11 cellular contexts compared by ENCODE assay signal in the genomic region with DNA sequence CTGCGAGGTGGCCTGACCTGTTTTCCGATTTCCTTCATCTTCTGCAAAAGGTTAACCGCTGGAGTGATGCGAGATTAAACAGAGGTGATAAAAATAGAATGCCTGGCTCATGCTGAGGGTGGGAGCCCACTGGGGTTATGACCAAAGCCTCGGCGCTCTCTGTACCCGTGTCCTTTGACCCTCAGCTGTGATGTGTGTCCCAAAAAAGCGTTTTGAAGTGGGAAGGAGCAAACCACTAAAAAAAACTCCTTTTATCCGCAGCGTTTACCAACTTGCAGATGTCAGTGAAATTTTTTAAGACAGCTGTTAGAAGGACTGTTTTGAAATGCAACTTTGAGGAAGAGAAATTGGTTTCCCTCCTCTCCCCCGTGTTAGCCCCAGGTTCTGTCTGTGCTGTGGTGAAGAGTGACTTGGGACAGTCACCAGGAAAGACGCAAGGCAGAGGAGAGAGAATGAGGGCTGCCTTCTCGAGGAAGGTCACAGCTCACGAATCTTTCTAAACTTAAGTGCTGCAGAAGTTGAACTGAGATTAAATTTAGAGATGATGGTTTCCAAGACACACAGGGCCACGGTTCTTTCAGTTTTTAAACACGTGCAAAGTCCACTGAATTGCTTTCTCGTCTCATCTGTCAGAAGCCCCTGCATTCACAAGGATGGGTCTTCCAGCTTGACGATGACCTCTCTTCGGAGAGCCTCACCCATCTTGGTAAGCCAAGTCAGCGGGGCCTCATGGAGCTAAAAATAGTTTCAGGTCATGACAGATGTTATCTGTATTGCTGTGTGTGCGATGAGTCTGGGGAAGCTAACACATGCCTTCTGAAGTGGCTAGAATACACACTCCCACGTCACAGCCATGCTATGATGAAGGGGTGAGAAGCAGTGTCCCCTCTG. TPM values are rescaled to one million over a fixed set of nuclear protein-coding genes. Genes with fewer than 3 reads are reported as not detected.
DNase-seq lines count a peak whose midpoint lies in the region; ATAC-seq and TF ChIP-seq lines count a peak whose summit lies in the region.
"Had no signal": no experiment of that assay in that cellular context is flagged by ENCODE, and none has a peak within 500 bp of the region (broad histone marks: within the 10 kb centered on the region; RNA-seq: fewer than 3 reads in every experiment).

No MANE protein-coding gene starts in this region.

- no peaks in the 10 kb centered on the region for H3K9me3 Mint-ChIP-seq in activated naive CD4-positive, alpha-beta T cell treated with anti-CD3 and anti-CD28 coated beads, Interleukin-2, amount 50 U/mL, for 72 hours
- no peaks in the 10 kb centered on the region for H3K9me3 Mint-ChIP-seq in MCF 10A (ENCODE audit: unreplicated experiment)

- no peaks in the 10 kb centered on the region for H3K36me3 ChIP-seq in Peyer's patch

- TF ChIP-seq CTCF in MCF 10A (IDR thresholded peaks at IDR 0.05; ENCODE audit: unreplicated experiment) (no peak), Peyer's patch (IDR thresholded peaks at IDR 0.05) (no peak)

- H3K4me1 ChIP-seq in Peyer's patch = peaks cover 0 to 25% (median 9%) of the 10 kb centered on the region in 4 donors

- POLR2A ChIA-PET in MCF 10A (lab: Yijun Ruan, JAX) = no interaction called here

- H3K27ac Mint-ChIP-seq in activated naive CD4-positive, alpha-beta T cell treated with anti-CD3 and anti-CD28 coated beads, Interleukin-2, amount 50 U/mL, for 72 hours = peak overlapping the region; percentile 38 to 61
- no peak overlapping the region for H3K27ac Mint-ChIP-seq in MCF 10A (ENCODE audit: low read depth, unreplicated experiment)

- TF ChIP-seq POLR2A in Peyer's patch (IDR thresholded peaks at IDR 0.05) = no peak

- peak; percentile 31 for ATAC-seq in HG02885 (IDR thresholded peaks at IDR 0.05; ENCODE audit: poor library complexity, unreplicated experiment)
- peak; percentile 62 to 66 for ATAC-seq in activated naive CD4-positive, alpha-beta T cell treated with anti-CD3 and anti-CD28 coated beads, Interleukin-2, amount 50 U/mL, for 72 hours
- ATAC-seq in HG03342 (IDR thresholded peaks at IDR 0.05; ENCODE audit: unreplicated experiment) = no peak
- no peak for ATAC-seq in HG03520 (IDR thresholded peaks at IDR 0.05; ENCODE audit: unreplicated experiment)

- CTCF ChIA-PET in MCF 10A (lab: Yijun Ruan, JAX) = no interaction called here

- no peaks in the 10 kb centered on the region for H3K9me3 ChIP-seq in Peyer's patch

- DNase-seq in SW480 (ENCODE audit: low spot score) (peak; percentile 82), MCF 10A (ENCODE audit: unreplicated experiment) (no peak), Peyer's patch (no peak)
- DNase-seq in activated naive CD4-positive, alpha-beta T cell treated with anti-CD3 and anti-CD28 coated beads, Interleukin-2, amount 50 U/mL, for 72 hours (ENCODE audit: low spot score in 2 of 2) = peak in 1 of 2 donors; percentile 36
- DNase-seq in stimulated activated CD4-positive, alpha-beta T cell treated with anti-CD3 and anti-CD28 coated beads, Interleukin-4, amount 100 ng/mL, for 24 hours = peak; percentile 63
- DNase-seq: kidney glomerular epithelial cell, NCI-H1105, small intestine had no signal

- no peak overlapping the region for H3K27ac ChIP-seq in Peyer's patch

- no peaks in the 10 kb centered on the region for H3K4me1 Mint-ChIP-seq in MCF 10A (ENCODE audit: insufficient read depth, unreplicated experiment)

- no peak overlapping the region for H3K4me3 ChIP-seq in Peyer's patch

- no peaks in the 10 kb centered on the region for H3K27me3 Mint-ChIP-seq in MCF 10A (ENCODE audit: insufficient read depth, unreplicated experiment)

- intact Hi-C loops in MCF 10A (cut with micrococcal nuclease) = no loop called here

- H3K36me3 Mint-ChIP-seq in activated naive CD4-positive, alpha-beta T cell treated with anti-CD3 and anti-CD28 coated beads, Interleukin-2, amount 50 U/mL, for 72 hours = peaks cover 0 to 7% of the 10 kb centered on the region in 2 donors
- H3K36me3 Mint-ChIP-seq in MCF 10A (ENCODE audit: insufficient read depth, unreplicated experiment) = peaks cover 18% of the 10 kb centered on the region

- no peak overlapping the region for H3K4me3 Mint-ChIP-seq in MCF 10A (ENCODE audit: unreplicated experiment)

- no TSS peak for BruUV-seq in MCF 10A (replicated peaks; lab: Mats Ljungman, UMichigan)

- H3K27me3 ChIP-seq in Peyer's patch = no peaks in the 10 kb centered on the region

RNA-seq across cellular contexts. Expression of gene AMZ1, which starts 27.6 kb away (rescaled TPM):
- total RNA-seq in activated naive CD4-positive, alpha-beta T cell treated with anti-CD3 and anti-CD28 coated beads, Interleukin-2, amount 50 U/mL, for 72 hours = under 1 TPM; 0.06 to 0.14 TPM
- total RNA-seq in MCF 10A (2022) (not detected in 2 replicates), Peyer's patch (under 1 TPM in 1 of 4 donors, not detected in 3; 0.67 TPM)

Comparison
In these comparisons a context has a peak if more than half of its experiments do, and no peak if none do; other contexts are left out.
1. ATAC-seq: peak in HG02885 (single experiment) and activated naive CD4-positive, alpha-beta T cell treated with anti-CD3 and anti-CD28 coated beads, Interleukin-2, amount 50 U/mL, for 72 hours (2 of 2); none in HG03342 (single experiment) and HG03520 (single experiment).
2. DNase-seq: peak in SW480 (single experiment) and stimulated activated CD4-positive, alpha-beta T cell treated with anti-CD3 and anti-CD28 coated beads, Interleukin-4, amount 100 ng/mL, for 24 hours (single experiment); none in MCF 10A (single experiment) and Peyer's patch (0 of 3).